8 cellular contexts compared by ENCODE assay signal in genomic region chr17:43360376-43360738, GRCh38. TPM values are rescaled to one million over a fixed set of nuclear protein-coding genes. Genes with fewer than 3 reads are reported as not detected.
DNase-seq lines count a peak whose midpoint lies in the region; FAIRE-seq and TF ChIP-seq lines count a peak whose summit lies in the region.

No MANE protein-coding gene starts in this region.

- H3K27me3 ChIP-seq in HL-60 (ENCODE audit: insufficient read depth, poor library complexity, severe bottlenecking) (no peaks in the 10 kb centered on the region), parathyroid adenoma (ENCODE audit: control insufficient read depth, insufficient read depth, low read length) (no peaks in the 10 kb centered on the region), vagina (no peaks in the 10 kb centered on the region)

- TF ChIP-seq POLR2A in vagina (IDR thresholded peaks at IDR 0.05), result peak in 1 of 2 donors; percentile 41

- peak overlapping the region; percentile 100 for H3K27ac ChIP-seq in HL-60 (replicated peaks)
- H3K27ac ChIP-seq in parathyroid adenoma, result peak overlapping the region; percentile 97
- H3K27ac ChIP-seq in vagina, result peak overlapping the region; percentile 87

- H2AFZ ChIP-seq in parathyroid adenoma, result peak overlapping the region; percentile 80

- TF ChIP-seq CTCF in HL-60 (IDR thresholded peaks at IDR 0.05; ENCODE audit: insufficient read depth, low read length) (no peak), parathyroid adenoma (IDR thresholded peaks at IDR 0.05) (no peak), vagina (IDR thresholded peaks at IDR 0.05) (no peak)

- H3K79me2 ChIP-seq in parathyroid adenoma, result no peaks in the 10 kb centered on the region

- peak overlapping the region; percentile 51 for H3K9ac ChIP-seq in parathyroid adenoma

- H3K4me2 ChIP-seq in parathyroid adenoma (ENCODE audit: low read length), result peak overlapping the region; percentile 86

- H3K4me1 ChIP-seq in parathyroid adenoma, result peaks cover 12% of the 10 kb centered on the region
- H3K4me1 ChIP-seq in vagina, result no peaks in the 10 kb centered on the region

- intact Hi-C loops in vagina (cut with DNase I), result no loop called here

- DNase-seq in NCI-H748 (lab: John Stamatoyannopoulos, UW; ENCODE audit: unreplicated experiment) (peak; percentile 99), NCI-H748 treated with DMSO at 0.1 percent for 48 hours (lab: John Stamatoyannopoulos, UW) (no peak), HL-60 (ENCODE audit: low read depth in 1 of 2, low spot score in 1 of 2) (peak; percentile 61 to 72), RCC 7860 (ENCODE audit: low spot score) (peak; percentile 74), foreskin melanocyte (peak; percentile 49), vagina (ENCODE audit: extremely low spot score in 2 of 2) (peak in 1 of 2 donors; percentile 93)
- DNase-seq in activated T-helper 9 cell treated with anti-CD3 and anti-CD28 coated beads, Interleukin-2, amount 50 U/mL, for 16 hours (ENCODE audit: low read depth), result peak; percentile 55

- FAIRE-seq in RCC 7860 (lab: Jason Lieb, UNC), result no peak

- H3K9me3 ChIP-seq in parathyroid adenoma (ENCODE audit: control insufficient read depth, low read length) (no peaks in the 10 kb centered on the region), vagina (no peaks in the 10 kb centered on the region)

- H3K36me3 ChIP-seq in parathyroid adenoma (ENCODE audit: control insufficient read depth, insufficient read depth, low read length) (no peaks in the 10 kb centered on the region), vagina (no peaks in the 10 kb centered on the region)

- H3K4me3 ChIP-seq in HL-60 (replicated peaks; ENCODE audit: insufficient read depth, low read length), result peak overlapping the region; percentile 53
- H3K4me3 ChIP-seq in parathyroid adenoma (ENCODE audit: low read depth, low read length), result peak overlapping the region; percentile 73
- H3K4me3 ChIP-seq in vagina, result peak overlapping the region; percentile 52 to 57

RNA-seq across cellular contexts. Expression of gene ARL4D, which starts 38.4 kb away (rescaled TPM):
- 35.6 TPM for total RNA-seq in vagina
